Comparison of ENCODE assay signal across 26 cellular contexts in genomic region chr2:53750369-53750768, GRCh38. TPM values are rescaled to one million over a fixed set of nuclear protein-coding genes. Genes with fewer than 3 reads are reported as not detected.
A peak's percentile ranks its signal among the peaks of the same experiment; 100 is the strongest.
DNase-seq lines count a peak whose midpoint lies in the region; ATAC-seq and TF ChIP-seq lines count a peak whose summit lies in the region.
"Had no signal": no experiment of that assay in that cellular context is flagged by ENCODE, and none has a peak within 500 bp of the region (broad histone marks: within the 10 kb centered on the region; RNA-seq: fewer than 3 reads in every experiment).

No MANE protein-coding gene starts in this region.

- no peaks in the 10 kb centered on the region for H3K27me3 Mint-ChIP-seq in activated naive CD8-positive, alpha-beta T cell treated with anti-CD3 and anti-CD28 coated beads, Interleukin-2, amount 50 U/mL, for 24 hours
- H3K27me3 Mint-ChIP-seq: activated CD4-positive, alpha-beta memory T cell treated with anti-CD3 and anti-CD28 coated beads, Interleukin-2, amount 10 ng/mL, durations not matched to agents 7 days and 5 days; dendritic cell treated with granulocyte-macrophage colony-stimulating factor and Interleukin-4, amounts not matched to agents 40 ng/mL and 50 ng/mL, for 4 days; memory B cell; type B pancreatic cell had no signal

- peaks cover 12% of the 10 kb centered on the region for H3K4me1 ChIP-seq in osteoblast (ENCODE audit: insufficient read depth, low read length)
- H3K4me1 ChIP-seq: BLaER1 had no signal

- no peak overlapping the region for H3K27ac ChIP-seq in osteoblast (ENCODE audit: low read depth, low read length)
- H3K27ac ChIP-seq: BLaER1 had no signal

- peaks cover 10% of the 10 kb centered on the region for H3K36me3 Mint-ChIP-seq in activated naive CD8-positive, alpha-beta T cell treated with anti-CD3 and anti-CD28 coated beads, Interleukin-2, amount 50 U/mL, for 24 hours (ENCODE audit: low read depth)

- no peaks in the 10 kb centered on the region for H3K9me3 Mint-ChIP-seq in activated naive CD8-positive, alpha-beta T cell treated with anti-CD3 and anti-CD28 coated beads, Interleukin-2, amount 50 U/mL, for 24 hours
- H3K9me3 Mint-ChIP-seq: activated CD4-positive, alpha-beta memory T cell treated with anti-CD3 and anti-CD28 coated beads, Interleukin-2, amount 10 ng/mL, durations not matched to agents 7 days and 5 days; dendritic cell treated with granulocyte-macrophage colony-stimulating factor and Interleukin-4, amounts not matched to agents 40 ng/mL and 50 ng/mL, for 4 days; endodermal cell; memory B cell; nephron; T-helper 2 cell treated with Interferon-gamma antibody and Interleukin-4, amounts not matched to agents 5 μg/mL and 100 μg/mL, for 36 hours; type B pancreatic cell had no signal

- ATAC-seq in GM18870 (IDR thresholded peaks at IDR 0.05; ENCODE audit: unreplicated experiment) (peak; percentile 31), GM21390 (IDR thresholded peaks at IDR 0.05; ENCODE audit: unreplicated experiment) (peak; percentile 39), HG02870 (IDR thresholded peaks at IDR 0.05; ENCODE audit: unreplicated experiment) (peak; percentile 20)
- ATAC-seq in activated naive CD8-positive, alpha-beta T cell treated with anti-CD3 and anti-CD28 coated beads, Interleukin-2, amount 50 U/mL, for 24 hours, result no peak
- ATAC-seq: left lobe of liver had no signal

- H3K79me2 ChIP-seq in osteoblast (ENCODE audit: insufficient read depth, low read length), result no peaks in the 10 kb centered on the region

- H3K4me3 ChIP-seq in osteoblast (ENCODE audit: insufficient read depth, low read length), result no peak overlapping the region
- H3K4me3 ChIP-seq: BLaER1 had no signal

- no peaks in the 10 kb centered on the region for H3K27me3 ChIP-seq in osteoblast (ENCODE audit: insufficient read depth, low read length)
- H3K27me3 ChIP-seq: BLaER1 had no signal

- H2AFZ ChIP-seq in osteoblast (ENCODE audit: low read length), result no peak overlapping the region

- H3K9me3 ChIP-seq in osteoblast (ENCODE audit: low read depth, low read length), result no peaks in the 10 kb centered on the region
- H3K9me3 ChIP-seq: BLaER1 had no signal

- no peak overlapping the region for H3K4me2 ChIP-seq in osteoblast (ENCODE audit: insufficient read depth, low read length)
- H3K4me2 ChIP-seq: BLaER1 had no signal

- no peak for DNase-seq in activated naive CD8-positive, alpha-beta T cell treated with anti-CD3 and anti-CD28 coated beads, Interleukin-2, amount 50 U/mL, for 24 hours
- DNase-seq in T-helper 1 cell (no peak), osteoblast (ENCODE audit: insufficient read length, low spot score, missing footprints) (no peak)
- no peak for DNase-seq in stimulated activated CD4-positive, alpha-beta T cell treated with anti-CD3 and anti-CD28 coated beads, Interleukin-4, amount 100 ng/mL, for 1 hour
- DNase-seq in activated CD8-positive, alpha-beta memory T cell treated with anti-CD3 and anti-CD28 coated beads, Interleukin-2, amount 50 U/mL, for 4 hours, result no peak
- DNase-seq: activated CD4-positive, alpha-beta memory T cell treated with anti-CD3 and anti-CD28 coated beads, Interleukin-2, amount 10 ng/mL, durations not matched to agents 7 days and 5 days; activated effector memory CD4-positive, alpha-beta T cell treated with anti-CD3 and anti-CD28 coated beads, Interleukin-2, amount 50 U/mL, for 16 hours; DMS153; endodermal cell; GOT3; NCI-H1436; NCI-H2081; NCI-H2227 treated with DMSO at 0.1 percent for 48 hours; NCI-H69; SHP77 treated with DMSO at 0.1 percent for 48 hours; stimulated activated CD4-positive, alpha-beta T cell treated with anti-CD3 and anti-CD28 coated beads, Interleukin-4, amount 100 ng/mL, for 4 hours had no signal

- H3K27ac Mint-ChIP-seq in activated naive CD8-positive, alpha-beta T cell treated with anti-CD3 and anti-CD28 coated beads, Interleukin-2, amount 50 U/mL, for 24 hours, result peak overlapping the region; percentile 39
- H3K27ac Mint-ChIP-seq: activated CD4-positive, alpha-beta memory T cell treated with anti-CD3 and anti-CD28 coated beads, Interleukin-2, amount 10 ng/mL, durations not matched to agents 7 days and 5 days; dendritic cell treated with granulocyte-macrophage colony-stimulating factor and Interleukin-4, amounts not matched to agents 40 ng/mL and 50 ng/mL, for 4 days; endodermal cell; nephron; T-helper 2 cell treated with Interferon-gamma antibody and Interleukin-4, amounts not matched to agents 5 μg/mL and 100 μg/mL, for 36 hours; type B pancreatic cell had no signal

- no peak overlapping the region for H3K4me3 Mint-ChIP-seq in activated naive CD8-positive, alpha-beta T cell treated with anti-CD3 and anti-CD28 coated beads, Interleukin-2, amount 50 U/mL, for 24 hours
- H3K4me3 Mint-ChIP-seq: activated CD4-positive, alpha-beta memory T cell treated with anti-CD3 and anti-CD28 coated beads, Interleukin-2, amount 10 ng/mL, durations not matched to agents 7 days and 5 days; dendritic cell treated with granulocyte-macrophage colony-stimulating factor and Interleukin-4, amounts not matched to agents 40 ng/mL and 50 ng/mL, for 4 days; endodermal cell; memory B cell; nephron; T-helper 2 cell treated with Interferon-gamma antibody and Interleukin-4, amounts not matched to agents 5 μg/mL and 100 μg/mL, for 36 hours; type B pancreatic cell had no signal

- no peak for TF ChIP-seq CTCF in osteoblast (IDR thresholded peaks at IDR 0.05; ENCODE audit: extremely low read depth, low read depth, low read length)

- H3K4me1 Mint-ChIP-seq in activated naive CD8-positive, alpha-beta T cell treated with anti-CD3 and anti-CD28 coated beads, Interleukin-2, amount 50 U/mL, for 24 hours, result peaks cover 28% of the 10 kb centered on the region
- H3K4me1 Mint-ChIP-seq: endodermal cell, nephron had no signal

- no peaks in the 10 kb centered on the region for H3K36me3 ChIP-seq in osteoblast (ENCODE audit: insufficient read depth, low read length)

- no peaks in the 10 kb centered on the region for H4K20me1 ChIP-seq in osteoblast (ENCODE audit: insufficient read depth, low read length)
- H4K20me1 ChIP-seq: BLaER1 had no signal

RNA-seq across cellular contexts. Expression of gene CHAC2, which starts 17.2 kb away (rescaled TPM):
- total RNA-seq in osteoblast, result 2.7 and 3.3 TPM in 2 replicates

RNA-seq across cellular contexts. Expression of gene ASB3, which starts 36.4 kb away (rescaled TPM):
- total RNA-seq in osteoblast, result 21.4 and 23.9 TPM in 2 replicates

RNA-seq across cellular contexts. Expression of gene ERLEC1, which starts 36.5 kb away (rescaled TPM):
- 95.2 and 114 TPM in 2 replicates for total RNA-seq in osteoblast
